Comparison of ENCODE assay signal across 1 cellular context in genomic region chr1:36149237-36149972, GRCh38.
A peak's percentile ranks its signal among the peaks of the same experiment; 100 is the strongest.
TF ChIP-seq lines count a peak whose summit lies in the region.

TRAPPC3 (minus strand) TSS chr1:36149486; CDS start chr1:36149378, 108 bp downstream.

TF ChIP-seq in GM12878, 131 proteins besides CTCF, POLR2A, EP300 and RAD21 (continued from another document and continues in another):
- TF ChIP-seq WRNIP1 (IDR thresholded peaks at IDR 0.05; ENCODE audit: borderline replicate concordance, low read depth, low read length) (no peak; the same call in 1 of the 2 replicates), MLLT1 (IDR thresholded peaks at IDR 0.05) (no peak), BHLHE40 (IDR thresholded peaks at IDR 0.05; ENCODE audit: borderline replicate concordance in 1 of 2, low read depth in 2 of 2, low read length in 1 of 2) (peak; percentile 59 to 65), PRDM15 (CRISPR knock-in tag; IDR thresholded peaks at IDR 0.05) (no peak), CREB1 (IDR thresholded peaks at IDR 0.05; ENCODE audit: low read depth) (no peak), CHD1 (IDR thresholded peaks at IDR 0.05; ENCODE audit: low read depth, low read length) (no peak), GATAD2B (conservative IDR thresholded peaks at IDR 0.05; ENCODE audit: low read depth) (0 out of 2 replicates have a peak, but pooled peaks have one; percentile 20), KAT2A (conservative IDR thresholded peaks at IDR 0.05; ENCODE audit: control insufficient read depth, low read depth, low read length) (no peak), ZZZ3 (IDR thresholded peaks at IDR 0.05; ENCODE audit: control insufficient read depth, insufficient read length, low read depth) (no peak), NR2C2 (IDR thresholded peaks at IDR 0.05; ENCODE audit: borderline replicate concordance, control insufficient read depth, insufficient read length, low read depth) (no peak), TARDBP (IDR thresholded peaks at IDR 0.05; ENCODE audit: borderline replicate concordance) (peak; percentile 89), BCL3 (IDR thresholded peaks at IDR 0.05; ENCODE audit: borderline replicate concordance, insufficient read depth, low read depth, low read length, poor library complexity, severe bottlenecking) (no peak), CHD4 (IDR thresholded peaks at IDR 0.05) (no peak), CEBPB (IDR thresholded peaks at IDR 0.05; ENCODE audit: borderline replicate concordance in 1 of 2, low read depth in 2 of 2, low read length in 2 of 2) (no peak), ZBED1 (IDR thresholded peaks at IDR 0.05; ENCODE audit: borderline replicate concordance) (0 out of 2 replicates have a peak, but pooled peaks have one; percentile 51), BRCA1 (IDR thresholded peaks at IDR 0.05; ENCODE audit: low read depth, low read length) (0 out of 2 replicates have a peak, but pooled peaks have one; percentile 31), IKZF2 (IDR thresholded peaks at IDR 0.05) (peak; percentile 84 to 87), ZNF274 (IDR thresholded peaks at IDR 0.05; ENCODE audit: insufficient read depth, insufficient read length) (no peak), EGR1 (IDR thresholded peaks at IDR 0.05; ENCODE audit: borderline replicate concordance in 1 of 2, low read depth in 2 of 2, low read length in 2 of 2) (peak in 1 of 2 experiments; percentile 69; a peak in 1 of 3 replicates), SIX5 (IDR thresholded peaks at IDR 0.05; ENCODE audit: low read depth, low read length, severe bottlenecking) (peak; percentile 98), NFYA (IDR thresholded peaks at IDR 0.05; ENCODE audit: borderline replicate concordance, low read depth, low read length) (no peak), ZNF384 (IDR thresholded peaks at IDR 0.05; ENCODE audit: borderline replicate concordance, low read depth, low read length) (no peak), ELK1 (IDR thresholded peaks at IDR 0.05; ENCODE audit: low read depth, low read length) (no peak; the same call in 1 of the 2 replicates), ATF3 (IDR thresholded peaks at IDR 0.05; ENCODE audit: borderline replicate concordance, extremely low read depth, low read depth, low read length) (no peak), SMAD5 (IDR thresholded peaks at IDR 0.05; ENCODE audit: low read depth) (no peak; the same call in 1 of the 2 replicates), HSF1 (IDR thresholded peaks at IDR 0.05; ENCODE audit: low read depth, low read length) (peak; percentile 33; the same call in 1 of the 2 replicates), USF1 (IDR thresholded peaks at IDR 0.05; ENCODE audit: borderline replicate concordance, extremely low read length, insufficient read depth, low read depth, low read length) (peak; percentile 55), CBX3 (IDR thresholded peaks at IDR 0.05; ENCODE audit: borderline replicate concordance, low read depth) (no peak), BCLAF1 (IDR thresholded peaks at IDR 0.05) (no peak), CEBPZ (IDR thresholded peaks at IDR 0.05; ENCODE audit: low read depth, low read length) (no peak), RFX5 (IDR thresholded peaks at IDR 0.05; ENCODE audit: low read depth, low read length) (no peak), FOXM1 (IDR thresholded peaks at IDR 0.05; ENCODE audit: low read depth, low read length) (no peak), ZNF24 (IDR thresholded peaks at IDR 0.05) (peak; percentile 70; the same call in 1 of the 2 replicates), RUNX3 (IDR thresholded peaks at IDR 0.05; ENCODE audit: low read length) (no peak), GABPA (IDR thresholded peaks at IDR 0.05; ENCODE audit: low read depth) (no peak), MYC (IDR thresholded peaks at IDR 0.05; ENCODE audit: insufficient read depth, insufficient read length, insufficient replicate concordance, low read length, severe bottlenecking) (peak; percentile 30), PBX3 (IDR thresholded peaks at IDR 0.05; ENCODE audit: insufficient replicate concordance, low read depth, low read length) (no peak)
